Comparison of ENCODE assay signal across 8 cellular contexts in the genomic region with DNA sequence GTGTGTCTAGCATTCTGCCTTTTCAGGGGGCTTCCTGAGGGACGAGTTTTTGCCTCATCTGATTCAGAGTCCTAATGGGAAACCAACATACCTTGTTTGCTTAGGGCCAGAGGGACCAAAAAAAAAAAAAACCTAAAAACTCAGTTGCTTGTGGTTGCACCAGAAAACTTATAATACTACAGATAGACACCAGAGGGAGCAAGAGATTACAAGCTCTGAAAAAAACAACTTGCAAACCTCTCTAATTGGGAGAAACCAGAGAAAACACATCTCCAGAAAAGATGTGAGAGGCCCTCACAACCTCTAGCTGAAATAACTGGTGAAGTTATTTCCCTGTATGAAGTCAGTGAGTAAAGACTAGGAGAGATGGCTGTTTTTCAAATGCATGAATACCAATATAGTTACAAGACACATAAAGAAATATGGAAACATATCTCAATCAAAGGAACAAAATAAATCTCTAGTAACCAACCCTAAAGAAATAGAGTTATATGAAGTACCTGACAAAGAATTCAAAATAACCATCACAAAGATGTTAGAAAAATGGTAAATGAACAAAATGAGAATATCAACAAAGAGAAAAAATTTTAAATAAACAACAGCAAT.
DNase-seq lines count a peak whose midpoint lies in the region; ATAC-seq and TF ChIP-seq lines count a peak whose summit lies in the region.

No MANE protein-coding gene starts in this region.

- H3K4me1 ChIP-seq in adrenal gland (replicated peaks in 1 of 2): no peaks in the 10 kb centered on the region

- H3K9me3 ChIP-seq in adrenal gland (replicated peaks in 1 of 3): no peaks in the 10 kb centered on the region

- ATAC-seq in left lobe of liver (peak; percentile 82), HG03442 (IDR thresholded peaks at IDR 0.05; ENCODE audit: unreplicated experiment) (no peak), GM19467 (IDR thresholded peaks at IDR 0.05; ENCODE audit: unreplicated experiment) (no peak), GM18505 (IDR thresholded peaks at IDR 0.05; ENCODE audit: unreplicated experiment) (no peak)

- intact Hi-C loops in adrenal gland (cut with DNase I): loop anchor here in 1 of 2 donors (5.0 kb wide), 1 partner anchor 194 kb away; no protein-coding TSS in a partner anchor

- no peaks in the 10 kb centered on the region for H3K36me3 ChIP-seq in GM06990 (ENCODE audit: control insufficient read depth, insufficient read depth, low read length)
- no peaks in the 10 kb centered on the region for H3K36me3 ChIP-seq in adrenal gland (replicated peaks in 1 of 2)

- TF ChIP-seq CTCF in GM06990 (IDR thresholded peaks at IDR 0.05; ENCODE audit: insufficient read depth, low read length, poor library complexity, severe bottlenecking): peak; percentile 58
- TF ChIP-seq CTCF in NB4 (IDR thresholded peaks at IDR 0.05; ENCODE audit: low read depth, low read length): peak; percentile 10
- TF ChIP-seq CTCF in adrenal gland (IDR thresholded peaks at IDR 0.05): peak; percentile 30 to 68 (median 48)

- WGBS in adrenal gland, 4 donors: 7 to 18% (median 14%) methylated on average over 1 of the region's 1 CpG

- DNase-seq in GM06990 (ENCODE audit: extremely low read depth, insufficient read length): no peak
- peak; percentile 24 for DNase-seq in NB4 (ENCODE audit: low read depth)
- DNase-seq in adrenal gland: no peak
- DNase-seq in left lobe of liver (ENCODE audit: low spot score): no peak
- DNase-seq in 8988T: no peak

- H3K27me3 ChIP-seq in GM06990 (replicated peaks; ENCODE audit: control insufficient read depth, insufficient read depth, low read length) (no peaks in the 10 kb centered on the region), adrenal gland (no peaks in the 10 kb centered on the region)

- H3K27ac ChIP-seq in adrenal gland: no peak overlapping the region

- TF ChIP-seq POLR2A in NB4 (IDR thresholded peaks at IDR 0.05; ENCODE audit: extremely low read depth, insufficient read length) (no peak), adrenal gland (IDR thresholded peaks at IDR 0.05) (no peak), GM18505 (IDR thresholded peaks at IDR 0.05; ENCODE audit: borderline replicate concordance, extremely low read depth, insufficient read depth, insufficient read length) (no peak)

- no peak overlapping the region for H3K4me3 ChIP-seq in GM06990 (replicated peaks; ENCODE audit: low read depth, low read length)
- no peak overlapping the region for H3K4me3 ChIP-seq in NB4 (ENCODE audit: low read depth, low read length)
- no peak overlapping the region for H3K4me3 ChIP-seq in adrenal gland
